17 cellular contexts compared by ENCODE assay signal in the genomic region with DNA sequence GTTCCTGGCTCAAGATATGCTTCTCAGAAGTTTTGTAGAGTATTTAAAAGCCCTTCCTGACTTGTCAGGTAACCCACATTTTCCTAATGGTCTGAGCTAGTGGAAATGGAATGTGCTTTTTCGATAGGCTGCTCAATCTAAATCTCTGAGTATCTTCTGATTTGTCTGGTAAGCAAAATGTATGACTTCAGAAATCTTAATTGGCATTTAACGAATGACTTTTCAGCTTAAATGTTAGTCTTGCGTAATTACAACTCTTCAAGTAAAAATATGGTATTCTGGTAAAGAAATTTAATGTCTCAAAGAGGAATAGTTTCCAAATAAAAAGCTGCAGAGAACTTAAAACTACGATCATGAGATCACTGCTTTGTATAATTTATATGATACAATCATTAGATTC.
DNase-seq lines count a peak whose midpoint lies in the region; ATAC-seq, FAIRE-seq and TF ChIP-seq lines count a peak whose summit lies in the region.
"Had no signal": no experiment of that assay in that cellular context is flagged by ENCODE, and none has a peak within 500 bp of the region (broad histone marks: within the 10 kb centered on the region; RNA-seq: fewer than 3 reads in every experiment).

No MANE protein-coding gene starts in this region.

- H3K79me2 ChIP-seq in H1 (ENCODE audit: control insufficient read depth in 1 of 2, insufficient read depth in 2 of 2, low read length in 2 of 2): no peaks in the 10 kb centered on the region

- no peak overlapping the region for H3K14ac ChIP-seq in H1 (ENCODE audit: insufficient read length)

- no peaks in the 10 kb centered on the region for H4K20me1 ChIP-seq in H1 (replicated peaks in 1 of 2; ENCODE audit: control insufficient read depth in 1 of 2, insufficient read depth in 2 of 2, low read length in 2 of 2)
- H4K20me1 ChIP-seq: BLaER1 had no signal

- WGBS in A549 (ENCODE audit: missing lambda C conversion rate): 48% methylated on average over 4 of the region's 4 CpGs
- WGBS in H1 (ENCODE audit: extremely low coverage in 1 of 2, insufficient coverage in 1 of 2, insufficient read length in 1 of 2, insufficient replicate concordance in 2 of 2, low coverage in 1 of 2, low lambda C conversion rate in 2 of 2, missing lambda C conversion rate in 1 of 2), 2 experiments: 70% methylated on average over 4 of the region's 4 CpGs; no CpG with 5 or more reads in 1 of the 2 experiments

- TF ChIP-seq POLR2A in A549 (IDR thresholded peaks at IDR 0.05; ENCODE audit: low read length) (no peak), H1 (IDR thresholded peaks at IDR 0.05; ENCODE audit: control extremely low read depth in 1 of 2, low read depth in 2 of 2, low read length in 2 of 2) (no peak)

- H3K56ac ChIP-seq in H1 (replicated peaks; ENCODE audit: insufficient read length, low read depth, low read length): no peak overlapping the region

- no peak overlapping the region for H3K4me2 ChIP-seq in A549
- H3K4me2 ChIP-seq in H1 (ENCODE audit: insufficient read depth in 1 of 2, low read depth in 2 of 2, low read length in 2 of 2): no peak overlapping the region
- H3K4me2 ChIP-seq: BLaER1 had no signal

- no peak overlapping the region for H3K18ac ChIP-seq in H1 (ENCODE audit: extremely low read depth, low read length)

- H2BK20ac ChIP-seq in H1 (ENCODE audit: low read length): no peak overlapping the region

- no peaks in the 10 kb centered on the region for H3K9me3 ChIP-seq in A549
- H3K9me3 ChIP-seq in H1 (ENCODE audit: insufficient read depth in 2 of 2, low read depth in 1 of 2, low read length in 1 of 2): no peaks in the 10 kb centered on the region
- H3K9me3 ChIP-seq: Caco-2 had no signal

- ATAC-seq in A549: no peak
- ATAC-seq in esophagus mucosa: no peak
- ATAC-seq in GM18870 (IDR thresholded peaks at IDR 0.05; ENCODE audit: unreplicated experiment): no peak
- ATAC-seq: CD8-positive, alpha-beta T cell had no signal

- no peak overlapping the region for H3K4ac ChIP-seq in H1 (replicated peaks; ENCODE audit: insufficient read length, low read depth, low read length)

- H4K5ac ChIP-seq in H1 (ENCODE audit: insufficient read length, low read depth, low read length): no peak overlapping the region

- no peaks in the 10 kb centered on the region for H3K36me3 ChIP-seq in H1 (ENCODE audit: control insufficient read depth in 2 of 4, insufficient read depth in 4 of 4, low read length in 3 of 4)
- H3K36me3 ChIP-seq: BLaER1 had no signal

- no peak overlapping the region for H2AK5ac ChIP-seq in H1 (ENCODE audit: low read depth, low read length)

- no peak overlapping the region for H3K4me3 ChIP-seq in A549
- no peak overlapping the region for H3K4me3 ChIP-seq in H1 (ENCODE audit: extremely low read depth in 1 of 4, insufficient read depth in 2 of 4, low read depth in 3 of 4, low read length in 4 of 4)
- H3K4me3 ChIP-seq: BLaER1 had no signal

- H2BK12ac ChIP-seq in H1 (ENCODE audit: low read depth, low read length): no peak overlapping the region

- no peak overlapping the region for H2BK5ac ChIP-seq in H1 (ENCODE audit: low read depth, low read length)

- no peak overlapping the region for H3K9ac ChIP-seq in H1 (replicated peaks in 1 of 4; ENCODE audit: extremely low read depth in 1 of 4, low read depth in 3 of 4, low read length in 3 of 4)
- H3K9ac ChIP-seq: BLaER1 had no signal

- TF ChIP-seq EP300 in A549 (IDR thresholded peaks at IDR 0.05) (no peak), H1 (IDR thresholded peaks at IDR 0.05; ENCODE audit: borderline replicate concordance in 1 of 2, low read depth in 2 of 2, low read length in 2 of 2) (no peak)

- TF ChIP-seq RAD21 in A549 (conservative IDR thresholded peaks at IDR 0.05 in 1 of 2, IDR thresholded peaks at IDR 0.05 in 1 of 2) (no peak), H1 (IDR thresholded peaks at IDR 0.05 in 1 of 2, conservative IDR thresholded peaks at IDR 0.05 in 1 of 2; ENCODE audit: low read depth in 2 of 2, low read length in 2 of 2) (no peak)

- DNase-seq in A549 (ENCODE audit: low read depth in 1 of 2, low spot score in 1 of 2) (no peak), D721Med (ENCODE audit: insufficient read length, low spot score) (no peak), H1 (ENCODE audit: low read depth in 1 of 2, low spot score in 2 of 2) (no peak), GDM1 (lab: John Stamatoyannopoulos, UW) (no peak)
- DNase-seq: 8988T; CD8-positive, alpha-beta T cell; DMS79; GF-D8; H9 had no signal

- FAIRE-seq in A549 (lab: Jason Lieb, UNC): no peak
- peak; percentile 63 for FAIRE-seq in D721Med (lab: Jason Lieb, UNC)
- FAIRE-seq in H1 (lab: Jason Lieb, UNC): no peak
- FAIRE-seq: GM12891, GM18507 had no signal

- no peak for TF ChIP-seq CTCF in A549 (IDR thresholded peaks at IDR 0.05)
- TF ChIP-seq CTCF in D721Med (IDR thresholded peaks at IDR 0.05; ENCODE audit: insufficient read depth, missing control alignments): no peak
- TF ChIP-seq CTCF in H1 (IDR thresholded peaks at IDR 0.05; ENCODE audit: control extremely low read depth in 1 of 3, insufficient read depth in 1 of 3, low read depth in 1 of 3, low read length in 3 of 3): no peak

- no peak overlapping the region for H3K27ac ChIP-seq in A549
- H3K27ac ChIP-seq in H1 (ENCODE audit: low read depth, low read length): no peak overlapping the region
- H3K27ac ChIP-seq: BLaER1, C4-2B, GM23248 had no signal

- no peaks in the 10 kb centered on the region for H3K4me1 ChIP-seq in A549
- no peaks in the 10 kb centered on the region; a peak in 1 of 7 replicates for H3K4me1 ChIP-seq in H1 (replicated peaks in 1 of 4; ENCODE audit: control insufficient read depth in 3 of 4, insufficient read depth in 4 of 4, low read length in 3 of 4)
- H3K4me1 ChIP-seq: Caco-2 had no signal

- H3K79me1 ChIP-seq in H1 (ENCODE audit: low read depth, low read length): no peaks in the 10 kb centered on the region

- H2BK120ac ChIP-seq in H1 (replicated peaks; ENCODE audit: low read depth, low read length): no peak overlapping the region

- POLR2A ChIA-PET in A549 (lab: Yijun Ruan, JAX) (interaction anchor here (1.3 kb wide), 1 partner anchor 379 kb away, joined by 6 read pairs; a partner anchor contains a TSS), H1 (lab: Charles Lee; ENCODE audit: partially characterized antibody) (no interaction called here)

- H2BK15ac ChIP-seq in H1 (ENCODE audit: low read length): no peak overlapping the region

- no peak overlapping the region for H4K91ac ChIP-seq in H1 (replicated peaks; ENCODE audit: insufficient read length, low read length)

- CTCF ChIA-PET in A549 (lab: Yijun Ruan, JAX) (interaction anchor here (0.6 to 5.2 kb wide), 15 partner anchors 10 to 950 kb away, joined by 3 to 34 read pairs (median 5); a partner anchor contains a TSS), H1 (lab: Charles Lee; ENCODE audit: partially characterized antibody) (interaction anchor here (0.8 to 5.6 kb wide), 11 partner anchors 11 to 950 kb away, joined by 3 to 24 read pairs (median 4); no protein-coding TSS in a partner anchor)

- no peak overlapping the region for H4K8ac ChIP-seq in H1 (ENCODE audit: extremely low read depth, insufficient read depth, low read length)

- H3K23ac ChIP-seq in H1 (ENCODE audit: insufficient read length): no peak overlapping the region

- no peaks in the 10 kb centered on the region for H3K27me3 ChIP-seq in H1 (replicated peaks in 1 of 4; ENCODE audit: control insufficient read depth in 3 of 4, extremely low read depth in 1 of 4, insufficient read depth in 3 of 4, low read length in 3 of 4)
- H3K27me3 ChIP-seq: BLaER1 had no signal

- H2AFZ ChIP-seq in H1 (ENCODE audit: low read length): no peak overlapping the region

- no peaks in the 10 kb centered on the region for H3K23me2 ChIP-seq in H1 (ENCODE audit: low read depth, low read length)

TF ChIP-seq in A549, 52 proteins besides CTCF, POLR2A, EP300 and RAD21:
- TF ChIP-seq BHLHE40 (IDR thresholded peaks at IDR 0.05; ENCODE audit: low read depth, low read length) (no peak), FOSL2 (IDR thresholded peaks at IDR 0.05) (no peak), FOSL2 (CRISPR knock-in tag; IDR thresholded peaks at IDR 0.05) (no peak), MAFK (IDR thresholded peaks at IDR 0.05; ENCODE audit: partially characterized antibody) (peak; percentile 23), ZSCAN20 (CRISPR knock-in tag; IDR thresholded peaks at IDR 0.05) (no peak), HOXA7 (CRISPR knock-in tag; IDR thresholded peaks at IDR 0.05) (no peak), HEYL (CRISPR knock-in tag; IDR thresholded peaks at IDR 0.05) (no peak)

TF ChIP-seq in H1, 55 proteins besides CTCF, POLR2A, EP300 and RAD21:
- TF ChIP-seq JUND (IDR thresholded peaks at IDR 0.05; ENCODE audit: low read length) (no peak), CEBPB (IDR thresholded peaks at IDR 0.05; ENCODE audit: low read depth, low read length) (peak; percentile 35; the same call in 1 of the 2 replicates)
